Comparison of ENCODE assay signal across 8 cellular contexts in genomic region chr12:11486623-11487444, GRCh38.
A peak's percentile ranks its signal among the peaks of the same experiment; 100 is the strongest.
DNase-seq lines count a peak whose midpoint lies in the region; ATAC-seq and TF ChIP-seq lines count a peak whose summit lies in the region.

No MANE protein-coding gene starts in this region.

- peak; percentile 97 to 100 for TF ChIP-seq RAD21 in liver (IDR thresholded peaks at IDR 0.05)

- 27% methylated on average over 13 of the region's 13 CpGs for WGBS in liver

- H3K9ac ChIP-seq in colonic mucosa (ENCODE audit: low read depth in 2 of 2, low read length in 2 of 2) (no peak overlapping the region), liver (ENCODE audit: low read depth in 1 of 2, low read length in 2 of 2) (no peak overlapping the region)

- intact Hi-C loops in colonic mucosa (cut with DNase I): loop anchor here (5.0 kb wide), 2 partner anchors 260 to 715 kb away; no protein-coding TSS in a partner anchor

- no peak overlapping the region for H3K4me3 ChIP-seq in AG09309 (ENCODE audit: control insufficient read depth, low read depth, low read length)
- no peak overlapping the region for H3K4me3 ChIP-seq in colonic mucosa
- no peak overlapping the region for H3K4me3 ChIP-seq in liver (ENCODE audit: low read depth in 1 of 3, low read length in 3 of 3)

- TF ChIP-seq CTCF in AG09309 (IDR thresholded peaks at IDR 0.05; ENCODE audit: control insufficient read depth, insufficient read depth, low read depth, low read length, missing control alignments) (peak; percentile 94), colonic mucosa (IDR thresholded peaks at IDR 0.05) (peak; percentile 93), liver (IDR thresholded peaks at IDR 0.05; ENCODE audit: low read depth, low read length, missing input control) (peak; percentile 98)

- H3K27ac ChIP-seq in colonic mucosa (no peak overlapping the region), liver (ENCODE audit: low read depth in 1 of 2, low read length in 2 of 2) (no peak overlapping the region)

- no peaks in the 10 kb centered on the region for H3K4me1 ChIP-seq in colonic mucosa
- peaks cover 0 to 6% (median 0%) of the 10 kb centered on the region in 4 donors for H3K4me1 ChIP-seq in liver (ENCODE audit: control insufficient read depth in 4 of 4, insufficient read depth in 4 of 4, low read length in 3 of 4)

- no peaks in the 10 kb centered on the region for H3K9me3 ChIP-seq in colonic mucosa
- no peaks in the 10 kb centered on the region for H3K9me3 ChIP-seq in liver (ENCODE audit: control insufficient read depth in 4 of 4, low read length in 3 of 4)

- ATAC-seq in GM18909 (IDR thresholded peaks at IDR 0.05; ENCODE audit: poor library complexity, unreplicated experiment) (peak; percentile 84), HG03439 (IDR thresholded peaks at IDR 0.05; ENCODE audit: unreplicated experiment) (peak; percentile 85)

- H3K36me3 ChIP-seq in colonic mucosa (no peaks in the 10 kb centered on the region), liver (ENCODE audit: control insufficient read depth in 4 of 4, insufficient read depth in 3 of 4, low read depth in 1 of 4, low read length in 3 of 4) (no peaks in the 10 kb centered on the region)

- peak; percentile 74 for DNase-seq in AG09309 (ENCODE audit: low read depth)
- peak; percentile 52 to 92 for DNase-seq in NCI-H526 (lab: John Stamatoyannopoulos, UW)
- DNase-seq in activated CD4-positive, alpha-beta T cell treated with anti-CD3 and anti-CD28 coated beads for 48 hours: peak; percentile 86
- DNase-seq in colonic mucosa: peak; percentile 79
- peak; percentile 55 to 73 (median 73) for DNase-seq in stimulated activated CD4-positive, alpha-beta T cell treated with anti-CD3 and anti-CD28 coated beads, TNF-alpha, amount 100 ng/mL, for 24 hours (ENCODE audit: low read depth in 3 of 3)

- no peaks in the 10 kb centered on the region for H3K27me3 ChIP-seq in colonic mucosa
- H3K27me3 ChIP-seq in liver (ENCODE audit: control insufficient read depth in 4 of 4, insufficient read depth in 4 of 4, low read length in 3 of 4): no peaks in the 10 kb centered on the region

TF ChIP-seq in liver, 16 proteins besides CTCF, POLR2A, EP300 and RAD21:
- TF ChIP-seq SP1 (IDR thresholded peaks at IDR 0.05) (no peak), HNF4G (IDR thresholded peaks at IDR 0.05) (no peak), RXRA (IDR thresholded peaks at IDR 0.05) (peak in 1 of 2 donors; percentile 7), REST (IDR thresholded peaks at IDR 0.05) (peak; percentile 44)
